In the genomic region with DNA sequence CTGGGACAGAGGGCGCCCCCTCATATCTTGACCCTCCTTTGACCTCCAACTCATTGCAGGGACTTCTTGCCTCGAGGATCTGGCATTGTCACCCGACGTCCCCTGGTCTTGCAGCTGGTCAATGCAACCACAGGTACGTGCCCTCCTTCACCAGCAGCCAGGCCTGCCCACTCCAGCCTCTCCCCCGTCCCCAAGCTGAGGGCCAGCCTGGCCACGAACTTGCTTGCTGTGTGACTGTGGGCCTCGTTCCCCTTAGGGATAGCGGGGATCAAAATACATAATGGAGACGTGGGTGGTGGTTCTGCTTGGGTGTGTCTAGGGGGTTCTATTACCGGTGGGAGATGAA, we compare ENCODE assay signal across 9 cellular contexts. TPM values are rescaled to one million over a fixed set of nuclear protein-coding genes. Genes with fewer than 3 reads are reported as not detected.
A peak's percentile ranks its signal among the peaks of the same experiment; 100 is the strongest.
DNase-seq lines count a peak whose midpoint lies in the region; ATAC-seq and TF ChIP-seq lines count a peak whose summit lies in the region.
"Had no signal": no experiment of that assay in that cellular context is flagged by ENCODE, and none has a peak within 500 bp of the region (broad histone marks: within the 10 kb centered on the region; RNA-seq: fewer than 3 reads in every experiment).

No MANE protein-coding gene starts in this region.

- TF ChIP-seq CTCF in esophagus muscularis mucosa (IDR thresholded peaks at IDR 0.05): no peak
- TF ChIP-seq CTCF in prostate gland (IDR thresholded peaks at IDR 0.05): no peak

- H3K36me3 ChIP-seq in ES-I3 (ENCODE audit: insufficient read depth, low read length): no peaks in the 10 kb centered on the region; the same call in 1 of the 2 replicates
- peaks cover 0 to 17% (median 0%) of the 10 kb centered on the region in 4 donors for H3K36me3 ChIP-seq in esophagus muscularis mucosa
- no peaks in the 10 kb centered on the region for H3K36me3 ChIP-seq in prostate gland

- peak overlapping the region; percentile 38; the same call in 1 of the 2 replicates for H3K9ac ChIP-seq in ES-I3 (ENCODE audit: low read depth, low read length)

- H3K27ac ChIP-seq in esophagus muscularis mucosa (replicated peaks in 1 of 4): peak overlapping the region; percentile 49 to 75 (median 62)
- no peak overlapping the region for H3K27ac ChIP-seq in prostate gland

- CTCF ChIA-PET in T-cell (lab: Charles Lee): interaction anchor here in 1 of 2 donors (1.0 kb wide), 1 partner anchor 32 kb away, joined by 5 read pairs; no protein-coding TSS in a partner anchor

- TF ChIP-seq POLR2A in esophagus muscularis mucosa (IDR thresholded peaks at IDR 0.05; ENCODE audit: low read depth) (no peak), prostate gland (IDR thresholded peaks at IDR 0.05) (no peak)

- peak overlapping the region; percentile 78 to 83 (median 79) for H3K4me3 Mint-ChIP-seq in T-cell

- intact Hi-C loops in esophagus muscularis mucosa (cut with DNase I) (no loop called here), prostate gland (cut with DNase I) (no loop called here)

- peaks cover 13 to 17% (median 14%) of the 10 kb centered on the region in 3 donors for H3K4me1 Mint-ChIP-seq in T-cell

- H3K27me3 ChIP-seq in esophagus muscularis mucosa (no peaks in the 10 kb centered on the region), prostate gland (replicated peaks; ENCODE audit: insufficient read depth) (no peaks in the 10 kb centered on the region)

- 67% methylated on average over 11 of the region's 11 CpGs for WGBS in esophagus muscularis mucosa
- WGBS in prostate gland: 53% methylated on average over 11 of the region's 11 CpGs

- H3K9me3 Mint-ChIP-seq in T-cell: no peaks in the 10 kb centered on the region

- no peak for DNase-seq in T-cell
- DNase-seq in esophagus muscularis mucosa (ENCODE audit: extremely low spot score): no peak
- no peak for DNase-seq in prostate gland (ENCODE audit: low spot score)
- no peak for DNase-seq in HuH-7.5 (ENCODE audit: low spot score)
- no peak for DNase-seq in DMS114 treated with DMSO at 0.1 percent for 48 hours (lab: John Stamatoyannopoulos, UW; ENCODE audit: unreplicated experiment)
- DNase-seq: NCI-H1417 treated with DMSO at 0.1 percent for 48 hours had no signal

- ATAC-seq in T-cell (replicated peaks in 1 of 4) (no peak), GM19452 (IDR thresholded peaks at IDR 0.05; ENCODE audit: unreplicated experiment) (no peak), HG03432 (IDR thresholded peaks at IDR 0.05; ENCODE audit: unreplicated experiment) (no peak)

- no peak for TF ChIP-seq EP300 in esophagus muscularis mucosa (IDR thresholded peaks at IDR 0.05)

- H3K36me3 Mint-ChIP-seq in T-cell: no peaks in the 10 kb centered on the region

- H3K4me1 ChIP-seq in ES-I3 (ENCODE audit: insufficient read depth, low read length) (peaks cover 14% of the 10 kb centered on the region; the same call in 1 of the 2 replicates), esophagus muscularis mucosa (peaks cover 16 to 43% (median 32%) of the 10 kb centered on the region in 4 donors), prostate gland (replicated peaks) (no peaks in the 10 kb centered on the region)

- H3K27me3 Mint-ChIP-seq in T-cell: peaks cover 0 to 6% of the 10 kb centered on the region in 2 donors

- POLR2A ChIA-PET in T-cell (lab: Charles Lee): interaction anchor here in 1 of 2 donors (0.6 kb wide), 1 partner anchor 59 kb away, joined by 3 read pairs; no protein-coding TSS in a partner anchor

- no peaks in the 10 kb centered on the region for H3K9me3 ChIP-seq in ES-I3 (ENCODE audit: control insufficient read depth, insufficient read depth, low read length)
- no peaks in the 10 kb centered on the region for H3K9me3 ChIP-seq in esophagus muscularis mucosa
- no peaks in the 10 kb centered on the region for H3K9me3 ChIP-seq in prostate gland

- peak overlapping the region; percentile 23 to 81 for H3K27ac Mint-ChIP-seq in T-cell

- peak overlapping the region; percentile 47 to 61 (median 52) for H3K4me3 ChIP-seq in esophagus muscularis mucosa
- peak overlapping the region; percentile 18 to 24 for H3K4me3 ChIP-seq in prostate gland

RNA-seq across cellular contexts. Expression of gene DNM1, which starts 15.0 kb away (rescaled TPM):
- total RNA-seq in T-cell (1 to 10 TPM in 4 of 5 donors, under 1 TPM in 1; 0.95 to 3.0 (median 1.8) TPM), esophagus muscularis mucosa (10 to 100 TPM; 10.9 to 27.0 (median 16.8) TPM), prostate gland (1 to 10 TPM; 2.0 to 7.7 TPM)

RNA-seq across cellular contexts. Expression of gene CIZ1, which starts 26.8 kb away (rescaled TPM):
- total RNA-seq in T-cell (100 to 1,000 TPM; 143 to 163 (median 150) TPM), esophagus muscularis mucosa (100 to 1,000 TPM in 1 of 4 donors, 10 to 100 TPM in 3; 57.5 to 110 (median 73.2) TPM), prostate gland (10 to 100 TPM; 55.2 to 94.0 TPM)

RNA-seq across cellular contexts. Expression of gene GOLGA2, which starts 57.7 kb away (rescaled TPM):
- 10 to 100 TPM; 49.6 to 71.3 (median 60.5) TPM for total RNA-seq in T-cell
- 100 to 1,000 TPM in 2 of 4 donors, 10 to 100 TPM in 2; 71.1 to 108 (median 101) TPM for total RNA-seq in esophagus muscularis mucosa
- 100 to 1,000 TPM in 1 of 2 donors, 10 to 100 TPM in 1; 92.1 to 147 TPM for total RNA-seq in prostate gland

RNA-seq across cellular contexts. Expression of gene SWI5, which starts 57.9 kb away (rescaled TPM):
- total RNA-seq in T-cell (10 to 100 TPM in 2 of 5 donors, 1 to 10 TPM in 3; 7.5 to 15.3 (median 9.7) TPM), esophagus muscularis mucosa (10 to 100 TPM; 16.2 to 26.6 (median 21.0) TPM), prostate gland (10 to 100 TPM; 34.8 to 38.5 TPM)

RNA-seq across cellular contexts. Expression of gene BBLN, which starts 58.1 kb away (rescaled TPM):
- total RNA-seq in T-cell (10 to 100 TPM; 50.0 to 85.9 (median 81.4) TPM), esophagus muscularis mucosa (100 to 1,000 TPM; 132 to 213 (median 148) TPM), prostate gland (100 to 1,000 TPM; 333 to 437 TPM)

Comparison
In these comparisons a context has a peak if more than half of its experiments do, and no peak if none do; other contexts are left out.
1. H3K27ac ChIP-seq: peak in esophagus muscularis mucosa (4 of 4); none in prostate gland (0 of 2).